1 cellular context compared by ENCODE assay signal in the genomic region with DNA sequence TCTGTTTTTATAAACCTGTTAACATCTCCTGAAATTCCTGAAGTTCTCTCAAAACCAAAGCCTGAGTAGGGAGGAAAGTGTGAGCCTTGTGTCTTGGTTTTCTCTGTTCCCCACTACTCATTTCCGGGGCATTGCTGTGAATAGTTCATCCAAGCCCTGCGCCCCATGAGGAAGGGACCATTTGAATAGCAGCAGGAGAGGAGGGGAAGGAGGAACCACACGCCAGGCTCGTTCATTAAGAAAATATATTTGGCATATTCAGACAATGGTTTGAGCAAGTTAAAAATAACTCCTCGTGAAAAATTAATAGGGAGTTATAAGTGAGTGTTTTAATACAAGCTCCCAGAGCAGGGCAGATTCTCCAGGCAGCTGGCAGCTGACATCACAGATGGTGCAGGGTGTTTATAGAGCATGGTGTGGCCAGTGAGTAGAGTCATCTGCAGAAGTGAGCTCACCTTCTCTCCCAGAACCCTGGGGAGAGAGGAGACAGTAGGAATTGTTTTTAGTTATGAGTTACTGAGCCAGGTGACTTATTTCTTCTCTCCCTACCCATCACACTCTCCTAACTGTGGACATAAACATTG.
TF ChIP-seq lines count a peak whose summit lies in the region.

No MANE protein-coding gene starts in this region.

TF ChIP-seq in HEK293, 187 proteins besides CTCF, POLR2A, EP300 and RAD21 (continued from another document):
- TF ChIP-seq, protein P1, sequence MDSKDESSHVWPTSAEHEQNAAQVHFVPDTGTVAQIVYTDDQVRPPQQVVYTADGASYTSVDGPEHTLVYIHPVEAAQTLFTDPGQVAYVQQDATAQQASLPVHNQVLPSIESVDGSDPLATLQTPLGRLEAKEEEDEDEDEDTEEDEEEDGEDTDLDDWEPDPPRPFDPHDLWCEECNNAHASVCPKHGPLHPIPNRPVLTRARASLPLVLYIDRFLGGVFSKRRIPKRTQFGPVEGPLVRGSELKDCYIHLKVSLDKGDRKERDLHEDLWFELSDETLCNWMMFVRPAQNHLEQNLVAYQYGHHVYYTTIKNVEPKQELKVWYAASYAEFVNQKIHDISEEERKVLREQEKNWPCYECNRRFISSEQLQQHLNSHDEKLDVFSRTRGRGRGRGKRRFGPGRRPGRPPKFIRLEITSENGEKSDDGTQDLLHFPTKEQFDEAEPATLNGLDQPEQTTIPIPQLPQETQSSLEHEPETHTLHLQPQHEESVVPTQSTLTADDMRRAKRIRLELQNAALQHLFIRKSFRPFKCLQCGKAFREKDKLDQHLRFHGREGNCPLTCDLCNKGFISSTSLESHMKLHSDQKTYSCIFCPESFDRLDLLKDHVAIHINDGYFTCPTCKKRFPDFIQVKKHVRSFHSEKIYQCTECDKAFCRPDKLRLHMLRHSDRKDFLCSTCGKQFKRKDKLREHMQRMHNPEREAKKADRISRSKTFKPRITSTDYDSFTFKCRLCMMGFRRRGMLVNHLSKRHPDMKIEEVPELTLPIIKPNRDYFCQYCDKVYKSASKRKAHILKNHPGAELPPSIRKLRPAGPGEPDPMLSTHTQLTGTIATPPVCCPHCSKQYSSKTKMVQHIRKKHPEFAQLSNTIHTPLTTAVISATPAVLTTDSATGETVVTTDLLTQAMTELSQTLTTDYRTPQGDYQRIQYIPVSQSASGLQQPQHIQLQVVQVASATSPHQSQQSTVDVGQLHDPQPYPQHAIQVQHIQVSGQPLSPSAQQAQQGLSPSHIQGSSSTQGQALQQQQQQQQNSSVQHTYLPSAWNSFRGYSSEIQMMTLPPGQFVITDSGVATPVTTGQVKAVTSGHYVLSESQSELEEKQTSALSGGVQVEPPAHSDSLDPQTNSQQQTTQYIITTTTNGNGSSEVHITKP (tag by site-specific recombination; IDR thresholded peaks at IDR 0.05) = peak; percentile 91
- TF ChIP-seq ZNF514 (tag by site-specific recombination; IDR thresholded peaks at IDR 0.05) = no peak
- TF ChIP-seq ZNF202 (tag by site-specific recombination; IDR thresholded peaks at IDR 0.05; ENCODE audit: borderline replicate concordance) = no peak
- no peak for TF ChIP-seq ZNF510 (tag by site-specific recombination; IDR thresholded peaks at IDR 0.05; ENCODE audit: insufficient replicate concordance)
- TF ChIP-seq IKZF3 (tag by site-specific recombination; IDR thresholded peaks at IDR 0.05) = peak; percentile 15; the same call in 1 of the 2 replicates
- TF ChIP-seq, protein P2, sequence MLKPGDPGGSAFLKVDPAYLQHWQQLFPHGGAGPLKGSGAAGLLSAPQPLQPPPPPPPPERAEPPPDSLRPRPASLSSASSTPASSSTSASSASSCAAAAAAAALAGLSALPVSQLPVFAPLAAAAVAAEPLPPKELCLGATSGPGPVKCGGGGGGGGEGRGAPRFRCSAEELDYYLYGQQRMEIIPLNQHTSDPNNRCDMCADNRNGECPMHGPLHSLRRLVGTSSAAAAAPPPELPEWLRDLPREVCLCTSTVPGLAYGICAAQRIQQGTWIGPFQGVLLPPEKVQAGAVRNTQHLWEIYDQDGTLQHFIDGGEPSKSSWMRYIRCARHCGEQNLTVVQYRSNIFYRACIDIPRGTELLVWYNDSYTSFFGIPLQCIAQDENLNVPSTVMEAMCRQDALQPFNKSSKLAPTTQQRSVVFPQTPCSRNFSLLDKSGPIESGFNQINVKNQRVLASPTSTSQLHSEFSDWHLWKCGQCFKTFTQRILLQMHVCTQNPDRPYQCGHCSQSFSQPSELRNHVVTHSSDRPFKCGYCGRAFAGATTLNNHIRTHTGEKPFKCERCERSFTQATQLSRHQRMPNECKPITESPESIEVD (tag by site-specific recombination; IDR thresholded peaks at IDR 0.05) = no peak
- TF ChIP-seq SP7 (tag by site-specific recombination; IDR thresholded peaks at IDR 0.05) = no peak
- TF ChIP-seq KLF10 (tag by site-specific recombination; IDR thresholded peaks at IDR 0.05) = no peak
- no peak for TF ChIP-seq ZNF654 (tag by site-specific recombination; IDR thresholded peaks at IDR 0.05; ENCODE audit: low read depth)
- no peak for TF ChIP-seq GLI2 (tag by site-specific recombination; IDR thresholded peaks at IDR 0.05; ENCODE audit: borderline replicate concordance, low read depth)
- no peak for TF ChIP-seq ZBTB7A (tag by site-specific recombination; IDR thresholded peaks at IDR 0.05; ENCODE audit: low read depth)
- TF ChIP-seq SCRT1 (tag by site-specific recombination; IDR thresholded peaks at IDR 0.05; ENCODE audit: borderline replicate concordance) = no peak
- no peak for TF ChIP-seq ZNF184 (tag by site-specific recombination; IDR thresholded peaks at IDR 0.05)
- TF ChIP-seq, protein P3, sequence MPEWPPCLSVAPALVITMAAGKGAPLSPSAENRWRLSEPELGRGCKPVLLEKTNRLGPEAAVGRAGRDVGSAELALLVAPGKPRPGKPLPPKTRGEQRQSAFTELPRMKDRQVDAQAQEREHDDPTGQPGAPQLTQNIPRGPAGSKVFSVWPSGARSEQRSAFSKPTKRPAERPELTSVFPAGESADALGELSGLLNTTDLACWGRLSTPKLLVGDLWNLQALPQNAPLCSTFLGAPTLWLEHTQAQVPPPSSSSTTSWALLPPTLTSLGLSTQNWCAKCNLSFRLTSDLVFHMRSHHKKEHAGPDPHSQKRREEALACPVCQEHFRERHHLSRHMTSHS (tag by site-specific recombination; IDR thresholded peaks at IDR 0.05) = no peak
- TF ChIP-seq, protein P4, sequence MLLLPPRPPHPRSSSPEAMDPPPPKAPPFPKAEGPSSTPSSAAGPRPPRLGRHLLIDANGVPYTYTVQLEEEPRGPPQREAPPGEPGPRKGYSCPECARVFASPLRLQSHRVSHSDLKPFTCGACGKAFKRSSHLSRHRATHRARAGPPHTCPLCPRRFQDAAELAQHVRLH (tag by site-specific recombination; IDR thresholded peaks at IDR 0.05) = no peak
- TF ChIP-seq SETDB1 (IDR thresholded peaks at IDR 0.05; ENCODE audit: insufficient read length, low read length) = no peak
- no peak for TF ChIP-seq ZNF600 (tag by site-specific recombination; IDR thresholded peaks at IDR 0.05)
- no peak for TF ChIP-seq ZBTB1 (tag by site-specific recombination; IDR thresholded peaks at IDR 0.05)
